25 cellular contexts compared by ENCODE assay signal in the genomic region with DNA sequence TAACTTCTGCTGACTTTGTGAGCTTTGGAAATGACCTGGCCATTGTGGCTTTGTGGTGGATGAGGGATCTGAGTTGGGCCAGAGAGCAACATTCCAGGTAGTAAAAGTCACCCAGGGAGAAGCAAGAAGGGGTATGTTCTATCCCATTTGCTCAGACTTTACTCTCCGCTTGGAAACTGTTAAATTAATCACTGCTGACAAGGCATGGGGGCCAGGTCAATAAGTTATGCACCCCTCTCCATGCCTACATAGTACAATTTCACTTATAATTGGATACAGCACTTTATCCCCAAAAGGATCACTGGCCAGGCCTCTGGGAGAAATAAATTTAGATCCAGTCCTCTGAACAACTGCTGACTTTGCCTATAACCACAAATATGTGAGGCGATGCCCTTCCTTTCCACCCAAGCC.
A peak's percentile ranks its signal among the peaks of the same experiment; 100 is the strongest.
DNase-seq lines count a peak whose midpoint lies in the region; FAIRE-seq and TF ChIP-seq lines count a peak whose summit lies in the region.
"Had no signal": no experiment of that assay in that cellular context is flagged by ENCODE, and none has a peak within 500 bp of the region (broad histone marks: within the 10 kb centered on the region; RNA-seq: fewer than 3 reads in every experiment).

No MANE protein-coding gene starts in this region.

- peaks cover 40% of the 10 kb centered on the region for H3K4me1 Mint-ChIP-seq in astrocyte (ENCODE audit: low read depth, unreplicated experiment)
- H3K4me1 Mint-ChIP-seq: naive thymus-derived CD4-positive, alpha-beta T cell had no signal

- no peaks in the 10 kb centered on the region for H3K27me3 ChIP-seq in astrocyte (ENCODE audit: insufficient read depth, low read length)
- H3K27me3 ChIP-seq: BE2C, upper lobe of left lung had no signal

- peak overlapping the region; percentile 59 for H3K27ac ChIP-seq in astrocyte (ENCODE audit: low read depth, low read length)
- H3K27ac ChIP-seq: skin epidermis, upper lobe of left lung had no signal

- H3K4me1 ChIP-seq in astrocyte (ENCODE audit: insufficient read depth, low read length): peaks cover 18% of the 10 kb centered on the region
- H3K4me1 ChIP-seq: BE2C, HAP-1, upper lobe of left lung had no signal

- FAIRE-seq in astrocyte (lab: Jason Lieb, UNC) (no peak), urothelium cell line (lab: Jason Lieb, UNC) (peak; percentile 46)
- FAIRE-seq: HepG2, keratinocyte had no signal

- H3K27me3 Mint-ChIP-seq in astrocyte (ENCODE audit: low read depth, unreplicated experiment): no peaks in the 10 kb centered on the region
- H3K27me3 Mint-ChIP-seq: naive thymus-derived CD4-positive, alpha-beta T cell had no signal

- H3K9me3 Mint-ChIP-seq in astrocyte (ENCODE audit: unreplicated experiment): no peaks in the 10 kb centered on the region

- no peak overlapping the region for H3K4me3 ChIP-seq in astrocyte (ENCODE audit: insufficient read depth, low read depth, low read length)
- H3K4me3 ChIP-seq: HAP-1, skin epidermis, upper lobe of left lung had no signal

- H3K9ac ChIP-seq in astrocyte (ENCODE audit: low read length): peak overlapping the region; percentile 30

- no peaks in the 10 kb centered on the region for H3K79me2 ChIP-seq in astrocyte (ENCODE audit: insufficient read depth, low read length)

- H3K27ac Mint-ChIP-seq in astrocyte (ENCODE audit: unreplicated experiment): peak overlapping the region; percentile 84
- H3K27ac Mint-ChIP-seq: naive thymus-derived CD4-positive, alpha-beta T cell; WTC11 had no signal

- H3K36me3 ChIP-seq in astrocyte (ENCODE audit: insufficient read depth, low read length): no peaks in the 10 kb centered on the region
- H3K36me3 ChIP-seq: BE2C, HAP-1, upper lobe of left lung had no signal

- peak overlapping the region; percentile 38 for H3K4me2 ChIP-seq in astrocyte (ENCODE audit: low read length)

- peaks cover 4% of the 10 kb centered on the region for H3K9me3 ChIP-seq in astrocyte (ENCODE audit: insufficient read depth, low read depth, low read length)
- H3K9me3 ChIP-seq: BE2C, upper lobe of left lung had no signal

- H2AFZ ChIP-seq in astrocyte (ENCODE audit: low read depth, low read length): no peak overlapping the region

- no peaks in the 10 kb centered on the region for H4K20me1 ChIP-seq in astrocyte (ENCODE audit: insufficient read depth, low read length)

- DNase-seq in LHCN-M2 (ENCODE audit: low read depth) (peak; percentile 82), astrocyte (ENCODE audit: low read depth) (peak; percentile 85), kidney tubule cell (ENCODE audit: low spot score) (peak; percentile 69), urothelium cell line (ENCODE audit: low spot score) (peak; percentile 66), HPDE6-E6E7 (ENCODE audit: extremely low spot score) (no peak), DMS114 treated with DMSO at 0.1 percent for 48 hours (lab: John Stamatoyannopoulos, UW; ENCODE audit: unreplicated experiment) (no peak), NCI-H1092 (lab: John Stamatoyannopoulos, UW) (no peak)
- DNase-seq: activated CD4-positive, alpha-beta T cell treated with anti-CD3 and anti-CD28 coated beads, Interleukin-2, amount 50 U/mL, for 4 hours; activated effector memory CD4-positive, alpha-beta T cell treated with Interleukin-2 at 50 U/mL for 16 hours; BE2C; EL; foreskin melanocyte; hypothalamus; naive thymus-derived CD4-positive, alpha-beta T cell; NCI-H1417 treated with DMSO at 0.1 percent for 48 hours; NCI-H526; posterior cingulate gyrus; SHP77 treated with DMSO at 0.1 percent for 48 hours; stimulated activated CD4-positive, alpha-beta T cell treated with anti-CD3 and anti-CD28 coated beads, Interleukin-4, amount 100 ng/mL, for 24 hours; upper lobe of left lung had no signal

- TF ChIP-seq CTCF in astrocyte (IDR thresholded peaks at IDR 0.05; ENCODE audit: insufficient read depth, low read depth, low read length): no peak

- H3K36me3 Mint-ChIP-seq in astrocyte (ENCODE audit: low read depth, unreplicated experiment): no peaks in the 10 kb centered on the region
- H3K36me3 Mint-ChIP-seq: naive thymus-derived CD4-positive, alpha-beta T cell; WTC11 had no signal

- no peak overlapping the region for H3K4me3 Mint-ChIP-seq in astrocyte (ENCODE audit: unreplicated experiment)
- H3K4me3 Mint-ChIP-seq: naive thymus-derived CD4-positive, alpha-beta T cell; WTC11 had no signal

Comparison
In these comparisons a context has a peak if more than half of its experiments do, and no peak if none do; other contexts are left out.
1. DNase-seq: peak in LHCN-M2 (single experiment), astrocyte (single experiment), kidney tubule cell (single experiment) and urothelium cell line (single experiment); none in HPDE6-E6E7 (single experiment), DMS114 treated with DMSO at 0.1 percent for 48 hours (single experiment) and NCI-H1092 (single experiment).